8 cellular contexts compared by ENCODE assay signal in the genomic region with DNA sequence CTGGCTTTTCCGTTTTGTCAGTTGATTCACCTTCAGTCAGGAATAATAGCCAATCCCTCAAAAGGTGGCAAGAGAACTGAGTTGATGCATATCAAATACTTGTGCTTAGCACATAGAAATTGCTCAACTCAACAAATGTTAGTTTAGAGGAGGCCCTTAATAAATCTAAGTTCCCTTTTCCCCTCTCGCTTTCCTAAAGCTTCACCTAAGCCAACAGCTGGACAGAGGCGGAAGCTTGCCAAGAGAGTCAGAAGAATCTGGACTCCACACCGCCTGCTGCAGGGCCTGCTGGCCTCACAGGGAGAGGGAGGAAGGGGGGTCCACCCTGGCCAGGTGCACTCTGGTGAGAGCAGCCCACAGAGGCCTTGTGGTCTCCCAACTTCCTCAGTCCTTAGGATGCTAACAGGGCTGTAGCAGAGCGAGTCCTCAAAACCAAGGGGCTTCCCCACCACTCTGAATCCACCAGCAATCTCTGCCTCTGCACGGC.
A peak's percentile ranks its signal among the peaks of the same experiment; 100 is the strongest.
DNase-seq lines count a peak whose midpoint lies in the region; ATAC-seq, FAIRE-seq and TF ChIP-seq lines count a peak whose summit lies in the region.

No MANE protein-coding gene starts in this region.

- WGBS in endodermal cell (ENCODE audit: insufficient coverage in 1 of 2, insufficient read length in 1 of 2), 2 experiments, result 94 to 96% methylated on average over 3 to 6 of the region's 6 CpGs

- H3K27me3 ChIP-seq in endodermal cell (ENCODE audit: control insufficient read depth, insufficient read depth, low read length, poor library complexity, severe bottlenecking), result no peaks in the 10 kb centered on the region

- H3K27me3 Mint-ChIP-seq in endodermal cell (ENCODE audit: insufficient read depth), result no peaks in the 10 kb centered on the region

- peaks cover 2% of the 10 kb centered on the region for H3K36me3 Mint-ChIP-seq in endodermal cell (ENCODE audit: low read depth)
- peaks cover 16% of the 10 kb centered on the region for H3K36me3 Mint-ChIP-seq in stimulated activated effector memory CD8-positive, alpha-beta T cell treated with anti-CD3 and anti-CD28 coated beads, Interleukin-12 subunit alpha, Interleukin-12 subunit beta, amount 100 ng/mL, for 72 hours

- H3K27ac ChIP-seq in endodermal cell (ENCODE audit: low read depth, low read length), result no peak overlapping the region

- no peak overlapping the region for H3K4me3 ChIP-seq in endodermal cell (ENCODE audit: low read length)

- peaks cover 43% of the 10 kb centered on the region for H3K4me1 Mint-ChIP-seq in endodermal cell
- H3K4me1 Mint-ChIP-seq in stimulated activated effector memory CD8-positive, alpha-beta T cell treated with anti-CD3 and anti-CD28 coated beads, Interleukin-12 subunit alpha, Interleukin-12 subunit beta, amount 100 ng/mL, for 72 hours, result peaks cover 67% of the 10 kb centered on the region

- no peak overlapping the region for H3K9ac ChIP-seq in endodermal cell (ENCODE audit: extremely low read depth, low read length, poor library complexity, severe bottlenecking)

- H3K9me3 Mint-ChIP-seq in endodermal cell, result no peaks in the 10 kb centered on the region
- H3K9me3 Mint-ChIP-seq in stimulated activated effector memory CD8-positive, alpha-beta T cell treated with anti-CD3 and anti-CD28 coated beads, Interleukin-12 subunit alpha, Interleukin-12 subunit beta, amount 100 ng/mL, for 72 hours, result no peaks in the 10 kb centered on the region

- no peak overlapping the region for H3K4me3 Mint-ChIP-seq in endodermal cell
- peak overlapping the region; percentile 61 for H3K4me3 Mint-ChIP-seq in stimulated activated effector memory CD8-positive, alpha-beta T cell treated with anti-CD3 and anti-CD28 coated beads, Interleukin-12 subunit alpha, Interleukin-12 subunit beta, amount 100 ng/mL, for 72 hours

- FAIRE-seq in GM12892 (lab: Jason Lieb, UNC), result peak; percentile 60

- H3K9me3 ChIP-seq in endodermal cell (ENCODE audit: control insufficient read depth, low read length), result no peaks in the 10 kb centered on the region

- H3K36me3 ChIP-seq in endodermal cell (ENCODE audit: control insufficient read depth, insufficient read depth, low read length), result no peaks in the 10 kb centered on the region

- no peak for TF ChIP-seq POLR2A in GM12892 (IDR thresholded peaks at IDR 0.05; ENCODE audit: low read depth, low read length)

- H3K4me1 ChIP-seq in endodermal cell (ENCODE audit: control insufficient read depth, insufficient read depth, low read length), result peaks cover 20% of the 10 kb centered on the region

- no peak for TF ChIP-seq CTCF in endodermal cell (conservative IDR thresholded peaks at IDR 0.05)

- ATAC-seq in HG02610 (IDR thresholded peaks at IDR 0.05; ENCODE audit: unreplicated experiment), result peak; percentile 42
- ATAC-seq in stimulated activated effector memory CD8-positive, alpha-beta T cell treated with anti-CD3 and anti-CD28 coated beads, Interleukin-12 subunit alpha, Interleukin-12 subunit beta, amount 100 ng/mL, for 72 hours, result peak; percentile 16

- DNase-seq in GM12892 (ENCODE audit: insufficient read length), result peak; percentile 32
- peak; percentile 65 for DNase-seq in endodermal cell
- peak in 1 of 2 donors; percentile 60 for DNase-seq in stimulated activated effector memory CD8-positive, alpha-beta T cell treated with anti-CD3 and anti-CD28 coated beads, Interleukin-12 subunit alpha, Interleukin-12 subunit beta, amount 100 ng/mL, for 72 hours (ENCODE audit: low spot score in 2 of 2)
- DNase-seq in NCI-H510A treated with DMSO at 0.1 percent for 48 hours (lab: John Stamatoyannopoulos, UW), result no peak
- DNase-seq in cortex of kidney (lab: John Stamatoyannopoulos, UW), result no peak
- DNase-seq in germinal center (ENCODE audit: low spot score), result no peak

- no peak overlapping the region for H3K27ac Mint-ChIP-seq in endodermal cell
- H3K27ac Mint-ChIP-seq in stimulated activated effector memory CD8-positive, alpha-beta T cell treated with anti-CD3 and anti-CD28 coated beads, Interleukin-12 subunit alpha, Interleukin-12 subunit beta, amount 100 ng/mL, for 72 hours, result peak overlapping the region; percentile 90

TF ChIP-seq in PFSK-1, 5 proteins besides CTCF, POLR2A, EP300 and RAD21:
- TF ChIP-seq TAF1 (IDR thresholded peaks at IDR 0.05; ENCODE audit: borderline replicate concordance, insufficient read depth, low read length) (no peak), FOXP2 (optimal IDR thresholded peaks at IDR 0.05; ENCODE audit: borderline replicate concordance, extremely low read depth, extremely low read length, insufficient read depth) (no peak), REST (IDR thresholded peaks at IDR 0.05; ENCODE audit: insufficient read depth in 1 of 2, low read depth in 2 of 2, low read length in 2 of 2) (peak; percentile 14 to 62; a peak in 2 of 4 replicates)

Comparison
In these comparisons a context has a peak if more than half of its experiments do, and no peak if none do; other contexts are left out.
1. DNase-seq: peak in GM12892 (single experiment) and endodermal cell (single experiment); none in NCI-H510A treated with DMSO at 0.1 percent for 48 hours (single experiment), cortex of kidney (single experiment) and germinal center (single experiment).